Comparison of ENCODE assay signal across 3 cellular contexts in genomic region chr2:184456693-184457092, GRCh38.
DNase-seq lines count a peak whose midpoint lies in the region; ATAC-seq, FAIRE-seq and TF ChIP-seq lines count a peak whose summit lies in the region.
"Not testable (repeated sequence)": the region's sequence is repeated elsewhere in the genome, so short reads cannot be mapped to it uniquely, and the experiment has no call there.

No MANE protein-coding gene starts in this region.

- H3K36me3 ChIP-seq in HEK293 (ENCODE audit: control insufficient read depth in 2 of 2, insufficient read depth in 1 of 2, low read length in 2 of 2); SU-DHL-6 (ENCODE audit: low read length): not testable (repeated sequence)

- TF ChIP-seq EP300 in A549 (IDR thresholded peaks at IDR 0.05), result not testable (repeated sequence)

- DNase-seq in A549 (ENCODE audit: low read depth in 1 of 2, low spot score in 1 of 2), result not testable (repeated sequence)

- TF ChIP-seq RAD21 in A549 (conservative IDR thresholded peaks at IDR 0.05 in 1 of 2, IDR thresholded peaks at IDR 0.05 in 1 of 2), result not testable (repeated sequence)

- H3K27me3 ChIP-seq in SU-DHL-6 (ENCODE audit: low read length), result not testable (repeated sequence)

- not testable (repeated sequence) for H3K4me1 ChIP-seq in A549; HEK293 (ENCODE audit: control insufficient read depth, insufficient read depth, low read length)

- peak overlapping the region; percentile 56 for H2AFZ ChIP-seq in SU-DHL-6 (ENCODE audit: low read depth, low read length, severe bottlenecking)

- H3K79me2 ChIP-seq in SU-DHL-6 (ENCODE audit: insufficient read depth, low read length), result not testable (repeated sequence)

- H3F3A ChIP-seq in SU-DHL-6 (ENCODE audit: insufficient read depth), result peaks cover 31% of the 10 kb centered on the region; the same call in 1 of the 2 replicates

- not testable (repeated sequence) for H3K4me2 ChIP-seq in A549; SU-DHL-6 (ENCODE audit: low read depth, low read length, poor library complexity, severe bottlenecking)

- not testable (repeated sequence) for H3K9me2 ChIP-seq in SU-DHL-6 (replicated peaks; ENCODE audit: insufficient read depth, low read length)

- not testable (repeated sequence) for H3K27ac ChIP-seq in A549; HEK293 (ENCODE audit: extremely low read depth, low read depth, low read length); SU-DHL-6 (ENCODE audit: low read depth, low read length)

- H3K9me3 ChIP-seq in A549; HEK293 (ENCODE audit: control insufficient read depth, insufficient read depth, low read depth, low read length); SU-DHL-6 (ENCODE audit: insufficient read depth, low read length): not testable (repeated sequence)

- H4K20me1 ChIP-seq in SU-DHL-6 (ENCODE audit: low read depth, low read length), result not testable (repeated sequence)

- not testable (repeated sequence) for TF ChIP-seq CTCF in A549 (IDR thresholded peaks at IDR 0.05); HEK293 (tag by site-specific recombination; IDR thresholded peaks at IDR 0.05); SU-DHL-6 (IDR thresholded peaks at IDR 0.05; ENCODE audit: insufficient read depth, low read length, poor library complexity, severe bottlenecking)

- not testable (repeated sequence) for TF ChIP-seq POLR2A in A549 (IDR thresholded peaks at IDR 0.05; ENCODE audit: low read length)

- CTCF ChIA-PET in A549 (lab: Yijun Ruan, JAX); HEK293 (lab: Yijun Ruan, JAX): not testable (repeated sequence)

- ATAC-seq in A549, result not testable (repeated sequence)

- not testable (repeated sequence) for FAIRE-seq in A549 (lab: Jason Lieb, UNC)

- POLR2A ChIA-PET in A549 (lab: Yijun Ruan, JAX); HEK293 (lab: Yijun Ruan, JAX): not testable (repeated sequence)

- not testable (repeated sequence) for H3K9ac ChIP-seq in SU-DHL-6 (ENCODE audit: low read length)

- not testable (repeated sequence) for H3K4me3 ChIP-seq in A549; HEK293 (ENCODE audit: low read depth, low read length); SU-DHL-6 (ENCODE audit: insufficient read depth, low read length, poor library complexity, severe bottlenecking)

- WGBS in A549 (ENCODE audit: missing lambda C conversion rate), result 80% methylated on average over 10 of the region's 10 CpGs

TF ChIP-seq in A549, 52 proteins besides CTCF, POLR2A, EP300 and RAD21:
- TF ChIP-seq ZC3H11A (IDR thresholded peaks at IDR 0.05), result peak; percentile 51

TF ChIP-seq in HEK293, 187 proteins besides CTCF, POLR2A, EP300 and RAD21:
- TF ChIP-seq ZNF518A (tag by site-specific recombination; conservative IDR thresholded peaks at IDR 0.05; ENCODE audit: low read depth), result peak; percentile 62
- TF ChIP-seq ZNF623 (tag by site-specific recombination; IDR thresholded peaks at IDR 0.05), result 0 out of 2 replicates have a peak, but pooled peaks have one; percentile 27
- peak; percentile 37 for TF ChIP-seq ZNF555 (tag by site-specific recombination; conservative IDR thresholded peaks at IDR 0.05)
- TF ChIP-seq ZBTB11 (tag by site-specific recombination; conservative IDR thresholded peaks at IDR 0.05; ENCODE audit: low read depth), result peak; percentile 52; the same call in 1 of the 2 replicates
- peak; percentile 66; the same call in 1 of the 2 replicates for TF ChIP-seq ZNF394 (tag by site-specific recombination; IDR thresholded peaks at IDR 0.05; ENCODE audit: borderline replicate concordance)
- TF ChIP-seq ZBTB8A (tag by site-specific recombination; IDR thresholded peaks at IDR 0.05), result 0 out of 2 replicates have a peak, but pooled peaks have one; percentile 32
- peak; percentile 33; the same call in 1 of the 2 replicates for TF ChIP-seq REST (tag by site-specific recombination; IDR thresholded peaks at IDR 0.05)
- peak; percentile 54 for TF ChIP-seq ZNF426 (tag by site-specific recombination; IDR thresholded peaks at IDR 0.05)
